13 cellular contexts compared by ENCODE assay signal in genomic region chrX:133922390-133922772, GRCh38.
DNase-seq lines count a peak whose midpoint lies in the region; ATAC-seq, FAIRE-seq and TF ChIP-seq lines count a peak whose summit lies in the region.
"Had no signal": no experiment of that assay in that cellular context is flagged by ENCODE, and none has a peak within 500 bp of the region (broad histone marks: within the 10 kb centered on the region; RNA-seq: fewer than 3 reads in every experiment).

No MANE protein-coding gene starts in this region.

- H3K9me3 Mint-ChIP-seq in activated naive CD8-positive, alpha-beta T cell treated with anti-CD3 and anti-CD28 coated beads for 36 hours: no peaks in the 10 kb centered on the region

- no peaks in the 10 kb centered on the region for H3K36me3 Mint-ChIP-seq in activated naive CD8-positive, alpha-beta T cell treated with anti-CD3 and anti-CD28 coated beads for 36 hours
- no peaks in the 10 kb centered on the region for H3K36me3 Mint-ChIP-seq in T-helper 17 cell (ENCODE audit: low read depth)

- H3K27ac ChIP-seq in HepG2 (ENCODE audit: extremely low read length, insufficient read depth, low read length): peak overlapping the region; percentile 22
- no peak overlapping the region for H3K27ac ChIP-seq in right lobe of liver
- no peak overlapping the region for H3K27ac ChIP-seq in MM.1S (ENCODE audit: low read length)
- H3K27ac ChIP-seq in thymus (ENCODE audit: low read depth): peak overlapping the region; percentile 71
- H3K27ac ChIP-seq: left lung, psoas muscle, SK-N-MC had no signal

- DNase-seq in HepG2 (ENCODE audit: low spot score) (no peak), right lobe of liver (no peak), MM.1S (peak; percentile 21), frontal cortex (ENCODE audit: low spot score in 2 of 2) (no peak), T-helper 17 cell (no peak)
- DNase-seq in activated naive CD8-positive, alpha-beta T cell treated with anti-CD3 and anti-CD28 coated beads for 36 hours: no peak
- DNase-seq: KG1, NCI-H2227 treated with DMSO at 0.1 percent for 48 hours had no signal

- H3K9me3 ChIP-seq in HepG2 (ENCODE audit: low read length): no peaks in the 10 kb centered on the region
- no peaks in the 10 kb centered on the region for H3K9me3 ChIP-seq in right lobe of liver
- no peaks in the 10 kb centered on the region for H3K9me3 ChIP-seq in MM.1S (replicated peaks; ENCODE audit: insufficient read depth, low read length)
- no peaks in the 10 kb centered on the region for H3K9me3 ChIP-seq in thymus (ENCODE audit: control insufficient read depth)
- H3K9me3 ChIP-seq in T-helper 17 cell (ENCODE audit: control insufficient read depth, low read length, poor library complexity, severe bottlenecking): no peaks in the 10 kb centered on the region
- H3K9me3 ChIP-seq: left lung had no signal

- no peak overlapping the region for H3K4me3 Mint-ChIP-seq in activated naive CD8-positive, alpha-beta T cell treated with anti-CD3 and anti-CD28 coated beads for 36 hours
- no peak overlapping the region for H3K4me3 Mint-ChIP-seq in T-helper 17 cell

- H3K79me2 ChIP-seq in HepG2 (ENCODE audit: insufficient read depth, low read length): peaks cover 78% of the 10 kb centered on the region
- H3K79me2 ChIP-seq in MM.1S (ENCODE audit: low read length): no peaks in the 10 kb centered on the region

- no peaks in the 10 kb centered on the region for H3K9me2 ChIP-seq in MM.1S (replicated peaks; ENCODE audit: insufficient read depth, low read length)

- POLR2A ChIA-PET in HepG2 (lab: Yijun Ruan, JAX): interaction anchor here (1.3 kb wide), 1 partner anchor 8 kb away, joined by 3 read pairs; no protein-coding TSS in a partner anchor

- peak; percentile 3; the same call in 2 of the 3 replicates for ATAC-seq in HepG2
- no peak for ATAC-seq in right lobe of liver
- no peak for ATAC-seq in HG02588 (IDR thresholded peaks at IDR 0.05; ENCODE audit: unreplicated experiment)
- ATAC-seq in T-helper 17 cell: no peak

- H3K4me1 ChIP-seq in HepG2 (ENCODE audit: insufficient read depth, low read length) (peaks cover 72% of the 10 kb centered on the region), right lobe of liver (no peaks in the 10 kb centered on the region), MM.1S (ENCODE audit: low read length) (peaks cover 11% of the 10 kb centered on the region), thymus (ENCODE audit: control insufficient read depth, insufficient read depth, low read length) (peaks cover 4% of the 10 kb centered on the region)
- H3K4me1 ChIP-seq: left lung, psoas muscle had no signal

- H3K36me3 ChIP-seq in HepG2 (replicated peaks in 1 of 2; ENCODE audit: control insufficient read depth in 1 of 2, insufficient read depth in 2 of 2, low read length in 2 of 2) (peaks cover 5 to 41% of the 10 kb centered on the region in 2 experiments), right lobe of liver (no peaks in the 10 kb centered on the region), MM.1S (replicated peaks; ENCODE audit: insufficient read depth, low read length) (no peaks in the 10 kb centered on the region), thymus (ENCODE audit: control insufficient read depth, insufficient read depth) (no peaks in the 10 kb centered on the region)
- H3K36me3 ChIP-seq: left lung had no signal

- peaks cover 86% of the 10 kb centered on the region for H4K20me1 ChIP-seq in HepG2 (ENCODE audit: insufficient read depth, low read length)
- H4K20me1 ChIP-seq in MM.1S (ENCODE audit: insufficient read depth, low read length): no peaks in the 10 kb centered on the region

- no peak overlapping the region for H3K4me2 ChIP-seq in HepG2 (ENCODE audit: low read depth, low read length)
- no peak overlapping the region for H3K4me2 ChIP-seq in MM.1S (ENCODE audit: low read depth, low read length)

- no peak for TF ChIP-seq RAD21 in HepG2 (CRISPR knock-in tag; IDR thresholded peaks at IDR 0.05)

- H3K4me3 ChIP-seq in HepG2 (replicated peaks in 1 of 3; ENCODE audit: insufficient read depth in 1 of 3, low read depth in 2 of 3, low read length in 3 of 3): no peak overlapping the region
- H3K4me3 ChIP-seq in right lobe of liver: no peak overlapping the region
- no peak overlapping the region for H3K4me3 ChIP-seq in MM.1S (ENCODE audit: low read length)
- H3K4me3 ChIP-seq in thymus (ENCODE audit: low read length): no peak overlapping the region
- H3K4me3 ChIP-seq: left lung, psoas muscle, SK-N-MC had no signal

- WGBS in HepG2 (ENCODE audit: low lambda C conversion rate): 88% methylated on average over 2 of the region's 2 CpGs
- WGBS in right lobe of liver (ENCODE audit: insufficient coverage, low coverage, low lambda C conversion rate, missing lambda C conversion rate): 31% methylated on average over 2 of the region's 2 CpGs
- 5% methylated on average over 2 of the region's 2 CpGs for WGBS in thymus

- H2AFZ ChIP-seq in HepG2 (ENCODE audit: low read length) (no peak overlapping the region), MM.1S (ENCODE audit: low read length) (no peak overlapping the region)

- peak overlapping the region; percentile 54 for H3K27ac Mint-ChIP-seq in activated naive CD8-positive, alpha-beta T cell treated with anti-CD3 and anti-CD28 coated beads for 36 hours
- no peak overlapping the region for H3K27ac Mint-ChIP-seq in T-helper 17 cell

- H3K27me3 ChIP-seq in HepG2 (ENCODE audit: control insufficient read depth in 1 of 2, insufficient read depth in 2 of 2, low read length in 2 of 2): no peaks in the 10 kb centered on the region
- peaks cover 0 to 5% of the 10 kb centered on the region in 2 donors for H3K27me3 ChIP-seq in right lobe of liver
- no peaks in the 10 kb centered on the region for H3K27me3 ChIP-seq in MM.1S (replicated peaks; ENCODE audit: insufficient read depth, low read length)
- no peaks in the 10 kb centered on the region for H3K27me3 ChIP-seq in thymus (ENCODE audit: control insufficient read depth, insufficient read depth)
- H3K27me3 ChIP-seq: left lung had no signal

- in situ Hi-C loops in HepG2 (cut with HindIII; ENCODE audit: extremely low pct_ligation_motif_present, low pct_unique_long_range_greater_than_20kb): no loop called here

- TF ChIP-seq EP300 in HepG2 (IDR thresholded peaks at IDR 0.05; ENCODE audit: low read depth in 2 of 2, low read length in 2 of 2) (no peak), HepG2 (CRISPR knock-in tag; IDR thresholded peaks at IDR 0.05; ENCODE audit: borderline replicate concordance) (no peak)

- no peak for FAIRE-seq in HepG2 (lab: Jason Lieb, UNC)
- FAIRE-seq in frontal cortex (lab: Jason Lieb, UNC): no peak

- intact Hi-C loops in HepG2 (cut with micrococcal nuclease; ENCODE audit: unreplicated experiment) (no loop called here), right lobe of liver (cut with DNase I) (loop anchor here in 1 of 2 donors (5.0 kb wide), 1 partner anchor 130 kb away; no protein-coding TSS in a partner anchor)

- no TSS peak for BruUV-seq in HepG2 (replicated peaks; lab: Mats Ljungman, UMichigan)

- H3K27me3 Mint-ChIP-seq in activated naive CD8-positive, alpha-beta T cell treated with anti-CD3 and anti-CD28 coated beads for 36 hours: no peaks in the 10 kb centered on the region
- H3K27me3 Mint-ChIP-seq in T-helper 17 cell: no peaks in the 10 kb centered on the region

- H3K9ac ChIP-seq in HepG2 (ENCODE audit: insufficient read depth, low read depth, low read length): no peak overlapping the region
- no peak overlapping the region for H3K9ac ChIP-seq in MM.1S (ENCODE audit: low read length)

- H3F3A ChIP-seq in MM.1S (ENCODE audit: insufficient read depth, low read length): no peaks in the 10 kb centered on the region

- CTCF ChIA-PET in HepG2 (lab: Yijun Ruan, JAX; ENCODE audit: low intra/inter-chr PET ratio, low total read pairs): no interaction called here

- TF ChIP-seq POLR2A in HepG2 (IDR thresholded peaks at IDR 0.05; ENCODE audit: insufficient read depth in 1 of 2, low read depth in 2 of 2, low read length in 2 of 2) (no peak), right lobe of liver (IDR thresholded peaks at IDR 0.05) (no peak)

- no peak for TF ChIP-seq CTCF in HepG2 (CRISPR knock-in tag; IDR thresholded peaks at IDR 0.05)
- no peak for TF ChIP-seq CTCF in right lobe of liver (IDR thresholded peaks at IDR 0.05)
- TF ChIP-seq CTCF in MM.1S (IDR thresholded peaks at IDR 0.05; ENCODE audit: low read length): no peak

- peaks cover 9% of the 10 kb centered on the region for H3K4me1 Mint-ChIP-seq in activated naive CD8-positive, alpha-beta T cell treated with anti-CD3 and anti-CD28 coated beads for 36 hours
- H3K4me1 Mint-ChIP-seq in T-helper 17 cell: peaks cover 3% of the 10 kb centered on the region

TF ChIP-seq in HepG2, 621 proteins besides CTCF, POLR2A, EP300 and RAD21:
- 0 out of 2 replicates have a peak, but pooled peaks have one; percentile 4 for TF ChIP-seq POLR2AphosphoS5 (IDR thresholded peaks at IDR 0.05; ENCODE audit: low read depth, low read length)
- TF ChIP-seq TAF1 (CRISPR knock-in tag; IDR thresholded peaks at IDR 0.05): no peak
- TF ChIP-seq TARDBP (CRISPR knock-in tag; IDR thresholded peaks at IDR 0.05): no peak

Comparison
In these comparisons a context has a peak if more than half of its experiments do, and no peak if none do; other contexts are left out.
1. H3K27ac ChIP-seq: peak in HepG2 (single experiment) and thymus (single experiment); none in right lobe of liver (0 of 3) and MM.1S (single experiment).